In the genomic region with DNA sequence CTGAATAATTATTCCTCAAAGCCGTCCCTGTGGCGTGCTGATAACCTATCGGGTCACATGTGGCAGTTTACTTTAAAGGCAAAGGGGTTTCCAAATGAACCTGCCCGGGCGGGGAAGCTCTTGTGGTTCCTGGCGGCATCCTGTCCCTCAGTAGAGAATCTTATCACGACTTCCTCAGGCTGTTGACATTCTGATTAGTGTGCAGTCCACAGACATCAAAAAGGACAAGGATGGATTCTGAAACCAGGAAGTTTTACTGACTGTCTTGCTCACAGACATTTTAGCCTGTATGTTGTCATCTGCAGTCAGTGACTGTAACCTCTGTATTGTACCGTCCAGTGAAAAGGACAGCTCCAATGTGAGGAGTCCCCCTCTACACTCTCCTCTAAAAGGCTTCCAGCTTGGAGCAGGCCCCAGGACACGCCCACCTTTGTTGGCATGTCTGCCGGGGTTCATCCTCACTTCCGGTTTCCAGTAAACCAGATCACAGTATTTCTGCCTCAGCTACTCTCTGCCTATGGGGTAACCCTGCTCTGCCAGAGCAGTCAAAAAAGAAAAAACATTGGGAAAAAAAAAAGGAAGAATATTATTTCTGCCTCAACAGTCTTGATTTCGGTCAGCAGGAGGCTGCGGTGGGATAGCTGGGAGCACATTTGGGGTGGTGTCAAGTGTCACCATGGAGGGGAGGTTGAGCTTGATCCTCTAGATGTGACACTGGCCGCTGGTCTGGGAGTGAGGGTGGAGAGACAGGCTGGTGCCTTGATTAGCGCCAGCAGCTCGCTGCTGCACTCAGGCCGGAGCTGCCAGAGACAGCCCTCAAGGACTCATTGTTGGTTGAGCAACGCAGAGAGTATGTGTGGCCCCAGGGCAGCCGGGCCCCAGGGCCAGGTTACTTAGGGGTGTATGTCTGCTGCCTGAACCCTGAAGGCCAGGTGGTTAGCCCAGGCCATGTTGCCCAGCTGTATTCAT, we compare ENCODE assay signal across 8 cellular contexts.
DNase-seq lines count a peak whose midpoint lies in the region; ATAC-seq and TF ChIP-seq lines count a peak whose summit lies in the region.

No MANE protein-coding gene starts in this region.

- peaks cover 45% of the 10 kb centered on the region for H3K36me3 Mint-ChIP-seq in stimulated activated effector memory CD8-positive, alpha-beta T cell treated with anti-CD3 and anti-CD28 coated beads, Interleukin-12 subunit alpha, Interleukin-12 subunit beta, amount 100 ng/mL, for 72 hours

- peaks cover 17% of the 10 kb centered on the region for H3K36me3 ChIP-seq in BLaER1
- H3K36me3 ChIP-seq in Peyer's patch, result no peaks in the 10 kb centered on the region
- no peaks in the 10 kb centered on the region for H3K36me3 ChIP-seq in lung (ENCODE audit: control insufficient read depth in 2 of 2, insufficient read depth in 2 of 2, low read length in 2 of 2)

- peak overlapping the region; percentile 82 for H3K4me2 ChIP-seq in BLaER1

- H3K4me1 Mint-ChIP-seq in stimulated activated effector memory CD8-positive, alpha-beta T cell treated with anti-CD3 and anti-CD28 coated beads, Interleukin-12 subunit alpha, Interleukin-12 subunit beta, amount 100 ng/mL, for 72 hours, result peaks cover 48% of the 10 kb centered on the region

- TF ChIP-seq CTCF in Peyer's patch (IDR thresholded peaks at IDR 0.05), result no peak
- no peak for TF ChIP-seq CTCF in lung (IDR thresholded peaks at IDR 0.05; ENCODE audit: control extremely low read depth, extremely low read depth)

- peak overlapping the region; percentile 44 for H3K4me3 Mint-ChIP-seq in stimulated activated effector memory CD8-positive, alpha-beta T cell treated with anti-CD3 and anti-CD28 coated beads, Interleukin-12 subunit alpha, Interleukin-12 subunit beta, amount 100 ng/mL, for 72 hours

- H3K9me3 ChIP-seq in BLaER1 (no peaks in the 10 kb centered on the region; the same call in 1 of the 2 replicates), Peyer's patch (no peaks in the 10 kb centered on the region), lung (ENCODE audit: control insufficient read depth in 2 of 2, insufficient read depth in 1 of 2, low read length in 1 of 2) (no peaks in the 10 kb centered on the region)

- WGBS in lung, 2 donors, result 30 to 36% methylated on average over 19 of the region's 19 CpGs

- H3K9me3 Mint-ChIP-seq in stimulated activated effector memory CD8-positive, alpha-beta T cell treated with anti-CD3 and anti-CD28 coated beads, Interleukin-12 subunit alpha, Interleukin-12 subunit beta, amount 100 ng/mL, for 72 hours, result no peaks in the 10 kb centered on the region

- peaks cover 33% of the 10 kb centered on the region for H3K4me1 ChIP-seq in BLaER1
- peaks cover 0 to 24% (median 5%) of the 10 kb centered on the region in 4 donors for H3K4me1 ChIP-seq in Peyer's patch
- peaks cover 0 to 11% of the 10 kb centered on the region in 2 donors for H3K4me1 ChIP-seq in lung (ENCODE audit: control insufficient read depth in 2 of 2, insufficient read depth in 2 of 2, low read length in 2 of 2)

- no peak overlapping the region for H3K4me3 ChIP-seq in BLaER1
- no peak overlapping the region for H3K4me3 ChIP-seq in Peyer's patch
- no peak overlapping the region for H3K4me3 ChIP-seq in lung

- peak overlapping the region; percentile 94 for H3K27ac Mint-ChIP-seq in stimulated activated effector memory CD8-positive, alpha-beta T cell treated with anti-CD3 and anti-CD28 coated beads, Interleukin-12 subunit alpha, Interleukin-12 subunit beta, amount 100 ng/mL, for 72 hours

- no peaks in the 10 kb centered on the region for H3K27me3 ChIP-seq in BLaER1
- H3K27me3 ChIP-seq in Peyer's patch, result no peaks in the 10 kb centered on the region
- H3K27me3 ChIP-seq in lung (ENCODE audit: control insufficient read depth, insufficient read depth), result no peaks in the 10 kb centered on the region

- no peaks in the 10 kb centered on the region for H4K20me1 ChIP-seq in BLaER1

- peak overlapping the region; percentile 45 for H3K9ac ChIP-seq in BLaER1

- ATAC-seq in lung (ENCODE audit: insufficient read depth, low FRiP score) (peak; percentile 13), GM18511 (IDR thresholded peaks at IDR 0.05; ENCODE audit: unreplicated experiment) (no peak), HG02571 (IDR thresholded peaks at IDR 0.05; ENCODE audit: unreplicated experiment) (no peak), HG02938 (IDR thresholded peaks at IDR 0.05; ENCODE audit: unreplicated experiment) (no peak)
- ATAC-seq in stimulated activated effector memory CD8-positive, alpha-beta T cell treated with anti-CD3 and anti-CD28 coated beads, Interleukin-12 subunit alpha, Interleukin-12 subunit beta, amount 100 ng/mL, for 72 hours, result peak; percentile 64

- H3K27ac ChIP-seq in BLaER1 (peak overlapping the region; percentile 70), Peyer's patch (peak overlapping the region in 1 of 4 donors; percentile 25), lung (ENCODE audit: low read depth in 1 of 2, low read length in 1 of 2) (peak overlapping the region; percentile 35 to 48)

- no peak for TF ChIP-seq POLR2A in Peyer's patch (IDR thresholded peaks at IDR 0.05)

- DNase-seq in Peyer's patch (peak in 2 of 3 donors; percentile 37 to 64), amniotic epithelial cell (ENCODE audit: low read depth) (peak; percentile 49), lung (ENCODE audit: low spot score) (no peak)
- no peak for DNase-seq in stimulated activated effector memory CD8-positive, alpha-beta T cell treated with anti-CD3 and anti-CD28 coated beads, Interleukin-12 subunit alpha, Interleukin-12 subunit beta, amount 100 ng/mL, for 72 hours (ENCODE audit: low spot score in 2 of 2)

Comparison
In these comparisons a context has a peak if more than half of its experiments do, and no peak if none do; other contexts are left out.
1. DNase-seq: peak in Peyer's patch (2 of 3) and amniotic epithelial cell (single experiment); none in lung (single experiment) and stimulated activated effector memory CD8-positive, alpha-beta T cell treated with anti-CD3 and anti-CD28 coated beads, Interleukin-12 subunit alpha, Interleukin-12 subunit beta, amount 100 ng/mL, for 72 hours (0 of 2).
2. ATAC-seq: peak in lung (single experiment) and stimulated activated effector memory CD8-positive, alpha-beta T cell treated with anti-CD3 and anti-CD28 coated beads, Interleukin-12 subunit alpha, Interleukin-12 subunit beta, amount 100 ng/mL, for 72 hours (single experiment); none in GM18511 (single experiment), HG02571 (single experiment) and HG02938 (single experiment).